Comparison of ENCODE assay signal across 21 cellular contexts in genomic region chr7:33379891-33380525, GRCh38.
A peak's percentile ranks its signal among the peaks of the same experiment; 100 is the strongest.
DNase-seq lines count a peak whose midpoint lies in the region; ATAC-seq and FAIRE-seq lines count a peak whose summit lies in the region.
"Had no signal": no experiment of that assay in that cellular context is flagged by ENCODE, and none has a peak within 500 bp of the region (broad histone marks: within the 10 kb centered on the region; RNA-seq: fewer than 3 reads in every experiment).

No MANE protein-coding gene starts in this region.

- ATAC-seq in activated CD8-positive, alpha-beta T cell treated with anti-CD3 and anti-CD28 coated beads, Interleukin-2, amount 10 ng/mL, durations not matched to agents 7 days and 5 days = no peak
- ATAC-seq: PC-3, SK-N-SH treated with all-trans-retinoic acid at 6 μM for 48 hours had no signal

- no peaks in the 10 kb centered on the region for H3K36me3 Mint-ChIP-seq in activated CD8-positive, alpha-beta T cell treated with anti-CD3 and anti-CD28 coated beads, Interleukin-2, amount 10 ng/mL, durations not matched to agents 7 days and 5 days (ENCODE audit: low read depth)

- H3K4me3 Mint-ChIP-seq in activated CD8-positive, alpha-beta T cell treated with anti-CD3 and anti-CD28 coated beads, Interleukin-2, amount 10 ng/mL, durations not matched to agents 7 days and 5 days = no peak overlapping the region
- H3K4me3 Mint-ChIP-seq: B cell had no signal

- DNase-seq in DMS53 (lab: John Stamatoyannopoulos, UW) (peak; percentile 26), DMS53 treated with DMSO at 0.1 percent for 48 hours (lab: John Stamatoyannopoulos, UW; ENCODE audit: unreplicated experiment) (no peak), LHCN-M2 (ENCODE audit: low read depth) (peak; percentile 67), myocyte (ENCODE audit: low read depth) (peak; percentile 92), urothelium cell line (ENCODE audit: low spot score) (no peak), occipital lobe (lab: John Stamatoyannopoulos, UW) (no peak), NCI-H526 treated with DMSO at 0.1 percent for 48 hours (lab: John Stamatoyannopoulos, UW) (no peak)
- DNase-seq in activated CD8-positive, alpha-beta T cell treated with anti-CD3 and anti-CD28 coated beads, Interleukin-2, amount 10 ng/mL, durations not matched to agents 7 days and 5 days = no peak
- DNase-seq: 8988T, GDM1, GM23248, MG63, NCI-H1092, NCI-H1436 treated with DMSO at 0.1 percent for 48 hours, NCI-H2029 treated with DMSO at 0.1 percent for 48 hours, NCI-H774, PC-3, RPMI8226, SHP77 treated with DMSO at 0.1 percent for 48 hours had no signal

- CTCF ChIA-PET in activated CD8-positive, alpha-beta T cell treated with anti-CD3 and anti-CD28 coated beads, Interleukin-2, amount 10 ng/mL, durations not matched to agents 7 days and 5 days (lab: Charles Lee) = no interaction called here

- POLR2A ChIA-PET in activated CD8-positive, alpha-beta T cell treated with anti-CD3 and anti-CD28 coated beads, Interleukin-2, amount 10 ng/mL, durations not matched to agents 7 days and 5 days (lab: Charles Lee) = no interaction called here

- H3K9me3 Mint-ChIP-seq in activated CD8-positive, alpha-beta T cell treated with anti-CD3 and anti-CD28 coated beads, Interleukin-2, amount 10 ng/mL, durations not matched to agents 7 days and 5 days (ENCODE audit: insufficient read depth) = no peaks in the 10 kb centered on the region

- H3K27me3 Mint-ChIP-seq in activated CD8-positive, alpha-beta T cell treated with anti-CD3 and anti-CD28 coated beads, Interleukin-2, amount 10 ng/mL, durations not matched to agents 7 days and 5 days (ENCODE audit: low read depth) = no peaks in the 10 kb centered on the region
- H3K27me3 Mint-ChIP-seq: B cell had no signal

- no peaks in the 10 kb centered on the region for H3K4me1 Mint-ChIP-seq in activated CD8-positive, alpha-beta T cell treated with anti-CD3 and anti-CD28 coated beads, Interleukin-2, amount 10 ng/mL, durations not matched to agents 7 days and 5 days (ENCODE audit: low read depth)
- H3K4me1 Mint-ChIP-seq: B cell had no signal

- FAIRE-seq in urothelium cell line (lab: Jason Lieb, UNC) = peak; percentile 42

- H3K27ac Mint-ChIP-seq in activated CD8-positive, alpha-beta T cell treated with anti-CD3 and anti-CD28 coated beads, Interleukin-2, amount 10 ng/mL, durations not matched to agents 7 days and 5 days = no peak overlapping the region
- H3K27ac Mint-ChIP-seq: B cell had no signal

Comparison
In these comparisons a context has a peak if more than half of its experiments do, and no peak if none do; other contexts are left out.
1. DNase-seq: peak in DMS53 (single experiment), LHCN-M2 (single experiment) and myocyte (single experiment); none in DMS53 treated with DMSO at 0.1 percent for 48 hours (single experiment), urothelium cell line (single experiment), occipital lobe (single experiment), NCI-H526 treated with DMSO at 0.1 percent for 48 hours (single experiment) and activated CD8-positive, alpha-beta T cell treated with anti-CD3 and anti-CD28 coated beads, Interleukin-2, amount 10 ng/mL, durations not matched to agents 7 days and 5 days (single experiment).